ENCODE assay signal across 9 cellular contexts in genomic region chr3:33980252-33980651, GRCh38.
DNase-seq lines count a peak whose midpoint lies in the region; ATAC-seq, FAIRE-seq and TF ChIP-seq lines count a peak whose summit lies in the region.
"Had no signal": no experiment of that assay in that cellular context is flagged by ENCODE, and none has a peak within 500 bp of the region (broad histone marks: within the 10 kb centered on the region; RNA-seq: fewer than 3 reads in every experiment).

No MANE protein-coding gene starts in this region.

- in situ Hi-C loops in GM12878 (cut with MboI) = loop anchor here (25.0 kb wide), 1 partner anchor 707 kb away; no protein-coding TSS in a partner anchor

- H3K36me3 ChIP-seq in Karpas-422 (ENCODE audit: insufficient read depth, low read length) (no peaks in the 10 kb centered on the region), GM12878 (ENCODE audit: control insufficient read depth in 2 of 2, insufficient read depth in 2 of 2, low read length in 1 of 2) (no peaks in the 10 kb centered on the region), mesendoderm (ENCODE audit: control insufficient read depth, insufficient read depth, low read length) (no peaks in the 10 kb centered on the region)

- no peak for TF ChIP-seq POLR2A in GM12878 (IDR thresholded peaks at IDR 0.05; ENCODE audit: low read depth, low read length)

- H3K9ac ChIP-seq in Karpas-422 (ENCODE audit: low read length) = no peak overlapping the region
- H3K9ac ChIP-seq in GM12878 (ENCODE audit: control insufficient read depth, insufficient read depth, low read length) = no peak overlapping the region
- no peak overlapping the region for H3K9ac ChIP-seq in mesendoderm (ENCODE audit: low read length)

- WGBS in GM12878 (ENCODE audit: insufficient coverage, insufficient replicate concordance, low lambda C conversion rate, missing lambda C conversion rate) = 13% methylated on average over 3 of the region's 3 CpGs
- WGBS in mesendoderm (ENCODE audit: extremely low coverage, insufficient coverage, low lambda C conversion rate) = no CpG with 5 or more reads among the region's 3 CpGs

- RAD21 ChIA-PET in GM12878 (lab: Charles Lee; ENCODE audit: unreplicated experiment) = interaction anchor here (1.0 to 2.1 kb wide), 3 partner anchors 97 to 1928 kb away, joined by 5 to 19 read pairs (median 7); no protein-coding TSS in a partner anchor

- H4K5ac ChIP-seq in mesendoderm (ENCODE audit: low read length) = no peak overlapping the region

- no peak overlapping the region for H2BK5ac ChIP-seq in mesendoderm (ENCODE audit: low read length)

- intact Hi-C loops in GM12878 (cut with micrococcal nuclease; ENCODE audit: unreplicated experiment) = loop anchor here (1.0 kb wide), 1 partner anchor 704 kb away; no protein-coding TSS in a partner anchor

- H3K79me1 ChIP-seq in mesendoderm (ENCODE audit: low read length) = no peaks in the 10 kb centered on the region

- peaks cover 20% of the 10 kb centered on the region for H3K4me1 ChIP-seq in Karpas-422 (ENCODE audit: low read length)
- no peaks in the 10 kb centered on the region for H3K4me1 ChIP-seq in GM12878 (ENCODE audit: control insufficient read depth, insufficient read depth, low read length)
- no peaks in the 10 kb centered on the region for H3K4me1 ChIP-seq in mesendoderm (ENCODE audit: control insufficient read depth, low read depth, low read length)

- H3K18ac ChIP-seq in mesendoderm (ENCODE audit: low read length) = no peak overlapping the region

- peak; percentile 50 to 56 (median 51); a peak in 5 of 6 replicates for TF ChIP-seq CTCF in GM12878 (IDR thresholded peaks at IDR 0.05 in 2 of 3, conservative IDR thresholded peaks at IDR 0.05 in 1 of 3; ENCODE audit: control insufficient read depth in 2 of 3, extremely low read depth in 1 of 3, insufficient read depth in 1 of 3, low read depth in 3 of 3, low read length in 3 of 3)

- H4K20me1 ChIP-seq in Karpas-422 (ENCODE audit: insufficient read depth, low read depth, low read length) = no peaks in the 10 kb centered on the region
- H4K20me1 ChIP-seq in GM12878 (ENCODE audit: control insufficient read depth, insufficient read depth) = no peaks in the 10 kb centered on the region

- no peak overlapping the region for H3K23ac ChIP-seq in mesendoderm (ENCODE audit: low read length)

- peak; percentile 67 for TF ChIP-seq RAD21 in GM12878 (IDR thresholded peaks at IDR 0.05; ENCODE audit: insufficient read depth, low read depth, low read length)

- DNase-seq in Daoy (ENCODE audit: low read depth) = peak; percentile 1
- peak; percentile 60 for DNase-seq in Karpas-422
- DNase-seq in GM12878 (ENCODE audit: low read depth, low spot score) = peak; percentile 11
- DNase-seq in mesendoderm = peak; percentile 55
- no peak for DNase-seq in NAMALWA (ENCODE audit: low spot score)
- no peak for DNase-seq in HUDEP-2 (lab: John Stamatoyannopoulos, UW; ENCODE audit: unreplicated experiment in 76 of 76)
- no peak for DNase-seq in GDM1 (lab: John Stamatoyannopoulos, UW)
- DNase-seq in DMS79 treated with DMSO at 0.1 percent for 48 hours (lab: John Stamatoyannopoulos, UW) = no peak

- ATAC-seq in GM12878 = peak; percentile 68

- H3K27me3 ChIP-seq in Karpas-422 (ENCODE audit: low read length) = 0 out of 2 replicates have a peak, but pooled peaks cover 2% of the 10 kb centered on the region
- no peaks in the 10 kb centered on the region for H3K27me3 ChIP-seq in GM12878 (replicated peaks in 1 of 2; ENCODE audit: control insufficient read depth in 2 of 2, insufficient read depth in 2 of 2, low read length in 1 of 2)
- H3K27me3 ChIP-seq in mesendoderm (ENCODE audit: insufficient read depth, low read length, poor library complexity) = no peaks in the 10 kb centered on the region

- H3K4me2 ChIP-seq in Karpas-422 (ENCODE audit: low read depth, low read length, poor library complexity, severe bottlenecking) (no peak overlapping the region), GM12878 (ENCODE audit: control insufficient read depth, insufficient read depth) (no peak overlapping the region), mesendoderm (ENCODE audit: low read length) (no peak overlapping the region)

- POLR2A ChIA-PET in GM12878 (lab: Charles Lee) = no interaction called here

- H3K4ac ChIP-seq in mesendoderm (ENCODE audit: low read depth, low read length) = no peak overlapping the region

- CTCF ChIA-PET in GM12878 (lab: Yijun Ruan, JAX) = interaction anchor here (0.9 to 1.6 kb wide), 8 partner anchors 89 to 1929 kb away, joined by 3 to 18 read pairs (median 4); no protein-coding TSS in a partner anchor

- no peak overlapping the region for H4K8ac ChIP-seq in mesendoderm (ENCODE audit: low read depth, low read length)

- no peak for TF ChIP-seq EP300 in GM12878 (IDR thresholded peaks at IDR 0.05; ENCODE audit: borderline replicate concordance in 1 of 2, control insufficient read depth in 1 of 2, low read depth in 2 of 2, low read length in 2 of 2)

- no peak for FAIRE-seq in GM12878 (lab: Jason Lieb, UNC)
- FAIRE-seq: endometrium had no signal

- H2AK5ac ChIP-seq in mesendoderm (ENCODE audit: low read length) = no peak overlapping the region

- no peak overlapping the region for H2BK120ac ChIP-seq in mesendoderm (ENCODE audit: low read depth, low read length)

- no peak overlapping the region for H3K27ac ChIP-seq in Karpas-422 (ENCODE audit: low read length)
- no peak overlapping the region for H3K27ac ChIP-seq in GM12878 (ENCODE audit: control insufficient read depth, insufficient read depth)
- no peak overlapping the region for H3K27ac ChIP-seq in mesendoderm (ENCODE audit: low read depth, low read length)

- SMC1A ChIA-PET in GM12878 (lab: Charles Lee; ENCODE audit: uncharacterized antibody, unreplicated experiment) = interaction anchor here (0.8 to 1.8 kb wide), 6 partner anchors 14 to 1928 kb away, joined by 3 to 9 read pairs (median 4); no protein-coding TSS in a partner anchor

- H3K9me3 ChIP-seq in Karpas-422 (ENCODE audit: low read length) (no peaks in the 10 kb centered on the region), GM12878 (replicated peaks; ENCODE audit: control insufficient read depth, insufficient read depth, low read length) (no peaks in the 10 kb centered on the region)

- no TSS peak for BruUV-seq in GM12878 (replicated peaks; lab: Mats Ljungman, UMichigan)

- H3K79me2 ChIP-seq in Karpas-422 (ENCODE audit: low read length) = no peaks in the 10 kb centered on the region
- no peaks in the 10 kb centered on the region for H3K79me2 ChIP-seq in GM12878 (ENCODE audit: control insufficient read depth, insufficient read depth, low read length)
- H3K79me2 ChIP-seq in mesendoderm (ENCODE audit: control insufficient read depth, insufficient read depth, low read length) = no peaks in the 10 kb centered on the region

- H2AFZ ChIP-seq in Karpas-422 (ENCODE audit: low read length) (no peak overlapping the region), GM12878 (ENCODE audit: control insufficient read depth, low read depth, low read length) (no peak overlapping the region)

- H3K4me3 ChIP-seq in Karpas-422 (ENCODE audit: low read length) = no peak overlapping the region
- no peak overlapping the region for H3K4me3 ChIP-seq in GM12878
- no peak overlapping the region for H3K4me3 ChIP-seq in mesendoderm (ENCODE audit: low read length)

- no peak overlapping the region for H2BK15ac ChIP-seq in mesendoderm (replicated peaks; ENCODE audit: low read depth)

- no peak overlapping the region for H3K56ac ChIP-seq in mesendoderm (ENCODE audit: low read length)

- H3K9me2 ChIP-seq in Karpas-422 (replicated peaks; ENCODE audit: insufficient read depth, low read length) = no peaks in the 10 kb centered on the region

TF ChIP-seq in GM12878, 131 proteins besides CTCF, POLR2A, EP300 and RAD21:
- TF ChIP-seq SMC3 (IDR thresholded peaks at IDR 0.05; ENCODE audit: borderline replicate concordance, low read length) (peak; percentile 53; the same call in 1 of the 2 replicates), SMAD5 (IDR thresholded peaks at IDR 0.05; ENCODE audit: low read depth) (no peak), BCL11A (IDR thresholded peaks at IDR 0.05; ENCODE audit: low read depth, low read length) (no peak)

Comparison
In these comparisons a context has a peak if more than half of its experiments do, and no peak if none do; other contexts are left out.
1. DNase-seq: peak in Daoy (single experiment), Karpas-422 (single experiment), GM12878 (single experiment) and mesendoderm (single experiment); none in NAMALWA (single experiment), HUDEP-2 (0 of 76), GDM1 (single experiment) and DMS79 treated with DMSO at 0.1 percent for 48 hours (single experiment).